1 cellular context compared by ENCODE assay signal in the genomic region with DNA sequence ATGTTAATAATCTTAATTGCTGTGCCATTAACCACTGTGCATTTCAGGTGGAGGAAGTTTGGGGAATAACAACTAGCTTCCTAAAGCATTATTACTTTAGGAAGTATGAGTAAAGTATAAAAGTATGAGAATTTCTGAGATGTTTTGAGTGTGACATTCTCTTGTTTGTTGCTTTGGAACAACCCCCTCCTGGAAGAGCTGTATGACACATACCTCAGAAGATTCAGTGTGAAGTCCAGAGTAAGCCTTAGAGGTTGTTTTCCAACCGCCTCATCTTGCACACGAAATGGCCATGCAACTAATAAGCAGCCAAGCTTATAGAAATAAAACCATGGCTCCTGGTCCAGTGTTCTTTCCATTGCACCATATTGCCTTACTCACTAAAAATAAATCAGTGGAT.
TF ChIP-seq lines count a peak whose summit lies in the region.

No MANE protein-coding gene starts in this region.

TF ChIP-seq in endothelial cell of umbilical vein, 7 proteins besides CTCF, POLR2A, EP300 and RAD21 (continued from another document):
- peak; percentile 73 for TF ChIP-seq FOS (IDR thresholded peaks at IDR 0.05; ENCODE audit: borderline replicate concordance, insufficient read depth, low read length)
